12 cellular contexts compared by ENCODE assay signal in the genomic region with DNA sequence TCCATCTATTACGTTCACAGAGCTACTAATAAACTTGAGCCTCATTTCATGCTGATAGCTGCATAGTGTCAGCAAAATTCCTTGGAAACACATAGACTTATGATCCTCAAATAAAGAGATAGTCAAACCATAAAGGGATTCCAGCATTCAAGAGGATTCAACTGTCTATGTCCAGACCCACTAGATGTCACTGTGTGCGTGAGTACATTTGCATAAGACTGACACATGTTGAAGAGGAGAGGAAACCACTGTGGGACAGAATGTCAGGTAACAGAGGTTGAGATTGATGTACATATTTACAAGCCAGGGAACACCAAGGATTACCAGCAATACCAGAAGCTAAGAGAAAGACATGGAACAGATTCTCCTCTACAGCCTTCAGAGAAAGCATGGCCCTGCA.
DNase-seq lines count a peak whose midpoint lies in the region; ATAC-seq and TF ChIP-seq lines count a peak whose summit lies in the region.
"Had no signal": no experiment of that assay in that cellular context is flagged by ENCODE, and none has a peak within 500 bp of the region (broad histone marks: within the 10 kb centered on the region; RNA-seq: fewer than 3 reads in every experiment).

No MANE protein-coding gene starts in this region.

- intact Hi-C loops in PC-3 (cut with micrococcal nuclease) = loop anchor here (1.0 kb wide), 1 partner anchor 265 kb away; no protein-coding TSS in a partner anchor
- intact Hi-C loops in colonic mucosa (cut with DNase I) = no loop called here

- ATAC-seq in HG03103 (IDR thresholded peaks at IDR 0.05; ENCODE audit: low read depth, unreplicated experiment) (peak; percentile 58), PC-3 (peak; percentile 50; the same call in 1 of the 2 replicates), foreskin keratinocyte (no peak), HG03097 (IDR thresholded peaks at IDR 0.05; ENCODE audit: low FRiP score, unreplicated experiment) (no peak)

- H2AFZ ChIP-seq in PC-3 (ENCODE audit: low read length) = no peak overlapping the region

- no peaks in the 10 kb centered on the region for H3K36me3 ChIP-seq in DOHH2 (ENCODE audit: control insufficient read depth, low read length)
- H3K36me3 ChIP-seq in PC-3 (ENCODE audit: low read depth, low read length) = no peaks in the 10 kb centered on the region
- H3K36me3 ChIP-seq in colonic mucosa = no peaks in the 10 kb centered on the region
- H3K36me3 ChIP-seq: Peyer's patch had no signal

- H3K27me3 ChIP-seq in DOHH2 (ENCODE audit: control insufficient read depth, low read length) (no peaks in the 10 kb centered on the region), PC-3 (ENCODE audit: low read length) (no peaks in the 10 kb centered on the region), foreskin keratinocyte (no peaks in the 10 kb centered on the region), colonic mucosa (no peaks in the 10 kb centered on the region)
- H3K27me3 ChIP-seq: Peyer's patch had no signal

- H3K4me1 ChIP-seq in DOHH2 (ENCODE audit: control insufficient read depth, low read length) (no peaks in the 10 kb centered on the region), PC-3 (ENCODE audit: insufficient read depth, low read length) (peaks cover 7% of the 10 kb centered on the region; the same call in 1 of the 2 replicates), foreskin keratinocyte (peaks cover 12% of the 10 kb centered on the region), colonic mucosa (no peaks in the 10 kb centered on the region)
- H3K4me1 ChIP-seq: Peyer's patch had no signal

- TF ChIP-seq CTCF in DOHH2 (IDR thresholded peaks at IDR 0.05; ENCODE audit: low read depth, low read length, poor library complexity, severe bottlenecking) (peak; percentile 11), PC-3 (conservative IDR thresholded peaks at IDR 0.05; ENCODE audit: low read depth, low read length) (0 out of 2 replicates have a peak, but pooled peaks have one; percentile 33), foreskin keratinocyte (conservative IDR thresholded peaks at IDR 0.05) (peak; percentile 56), colonic mucosa (IDR thresholded peaks at IDR 0.05) (no peak)

- H3F3A ChIP-seq in DOHH2 (ENCODE audit: control insufficient read depth, insufficient read depth) = no peaks in the 10 kb centered on the region
- H3F3A ChIP-seq in PC-3 (ENCODE audit: low read length, unreplicated experiment) = no peaks in the 10 kb centered on the region

- no peak overlapping the region for H3K4me3 ChIP-seq in DOHH2 (ENCODE audit: low read length)
- H3K4me3 ChIP-seq in PC-3 (ENCODE audit: low read length) = no peak overlapping the region
- no peak overlapping the region for H3K4me3 ChIP-seq in colonic mucosa
- H3K4me3 ChIP-seq: Peyer's patch had no signal

- DNase-seq in PC-3 (peak; percentile 36), foreskin keratinocyte (peak in 1 of 2 donors; percentile 15), SKM-1 treated with dmso at 0.1 percent for 144 hours (lab: John Stamatoyannopoulos, UW; ENCODE audit: unreplicated experiment) (no peak), colonic mucosa (no peak)
- DNase-seq in activated CD4-positive, alpha-beta T cell treated with anti-CD3 and anti-CD28 coated beads for 4 hours = no peak
- DNase-seq: activated naive CD4-positive, alpha-beta T cell; central memory CD4-positive, alpha-beta T cell; NCI-H2227 treated with DMSO at 0.1 percent for 48 hours; Peyer's patch had no signal

- H3K27ac ChIP-seq in DOHH2 (ENCODE audit: low read depth, low read length) (no peak overlapping the region), PC-3 (ENCODE audit: low read length) (no peak overlapping the region), foreskin keratinocyte (no peak overlapping the region), colonic mucosa (no peak overlapping the region)
- H3K27ac ChIP-seq: Peyer's patch had no signal

- POLR2A ChIA-PET in PC-3 (lab: Charles Lee; ENCODE audit: unreplicated experiment) = no interaction called here

- H3K4me2 ChIP-seq in DOHH2 (ENCODE audit: low read length) (no peak overlapping the region), PC-3 (ENCODE audit: low read length) (no peak overlapping the region)

- H3K9me3 ChIP-seq in DOHH2 (ENCODE audit: control insufficient read depth, insufficient read depth, low read length) = no peaks in the 10 kb centered on the region
- no peaks in the 10 kb centered on the region for H3K9me3 ChIP-seq in PC-3 (ENCODE audit: low read length)
- H3K9me3 ChIP-seq in colonic mucosa = no peaks in the 10 kb centered on the region
- H3K9me3 ChIP-seq: Peyer's patch had no signal

- H3K9ac ChIP-seq in PC-3 (ENCODE audit: low read length) = no peak overlapping the region
- no peak overlapping the region for H3K9ac ChIP-seq in colonic mucosa (ENCODE audit: low read depth in 2 of 2, low read length in 2 of 2)

- H4K20me1 ChIP-seq in DOHH2 (ENCODE audit: control insufficient read depth, insufficient read depth, low read depth, low read length) = no peaks in the 10 kb centered on the region
- H4K20me1 ChIP-seq in PC-3 (ENCODE audit: low read length) = no peaks in the 10 kb centered on the region

- H3K79me2 ChIP-seq in DOHH2 (ENCODE audit: control insufficient read depth, low read length) (no peaks in the 10 kb centered on the region), PC-3 (ENCODE audit: low read length) (no peaks in the 10 kb centered on the region)

- no TSS peak for BruUV-seq in PC-3 (replicated peaks; lab: Mats Ljungman, UMichigan)

- CTCF ChIA-PET in PC-3 (lab: Charles Lee) = no interaction called here

- no peaks in the 10 kb centered on the region for H3K9me2 ChIP-seq in DOHH2 (replicated peaks; ENCODE audit: control insufficient read depth, low read length)
- no peaks in the 10 kb centered on the region for H3K9me2 ChIP-seq in PC-3 (replicated peaks; ENCODE audit: low read length)

Comparison
In these comparisons a context has a peak if more than half of its experiments do, and no peak if none do; other contexts are left out.
1. ATAC-seq: peak in HG03103 (single experiment) and PC-3 (single experiment); none in foreskin keratinocyte (single experiment) and HG03097 (single experiment).